ENCODE assay signal across 9 cellular contexts in genomic region chr10:61606971-61607907, GRCh38. TPM values are rescaled to one million over a fixed set of nuclear protein-coding genes. Genes with fewer than 3 reads are reported as not detected.
A peak's percentile ranks its signal among the peaks of the same experiment; 100 is the strongest.
DNase-seq lines count a peak whose midpoint lies in the region; ATAC-seq and TF ChIP-seq lines count a peak whose summit lies in the region.
"Had no signal": no experiment of that assay in that cellular context is flagged by ENCODE, and none has a peak within 500 bp of the region (broad histone marks: within the 10 kb centered on the region; RNA-seq: fewer than 3 reads in every experiment).

No MANE protein-coding gene starts in this region.

- peak; percentile 15 for DNase-seq in HPDE6-E6E7 (ENCODE audit: extremely low spot score)
- no peak for DNase-seq in body of pancreas
- no peak for DNase-seq in nephron progenitor cell
- no peak for DNase-seq in HK-2 (ENCODE audit: unreplicated experiment)
- DNase-seq in activated T-helper 2 cell treated with anti-CD3 and anti-CD28 coated beads, Interferon-gamma antibody, Interleukin-2, Interleukin-4, amounts not matched to agents 10 μg/mL and 5 μg/mL and 100 μg/mL, durations not matched to agents 14 hours and 24 hours and 36 hours (ENCODE audit: low spot score): no peak
- DNase-seq: effector memory CD4-positive, alpha-beta T cell had no signal

- intact Hi-C loops in body of pancreas (cut with DNase I): no loop called here
- intact Hi-C loops in activated T-helper 2 cell treated with anti-CD3 and anti-CD28 coated beads, Interferon-gamma antibody, Interleukin-2, Interleukin-4, amounts not matched to agents 10 μg/mL and 5 μg/mL and 100 μg/mL, durations not matched to agents 14 hours and 24 hours and 36 hours (cut with micrococcal nuclease): no loop called here

- H3K9me3 Mint-ChIP-seq in nephron progenitor cell: no peaks in the 10 kb centered on the region
- H3K9me3 Mint-ChIP-seq in activated T-helper 2 cell treated with anti-CD3 and anti-CD28 coated beads, Interferon-gamma antibody, Interleukin-2, Interleukin-4, amounts not matched to agents 10 μg/mL and 5 μg/mL and 100 μg/mL, durations not matched to agents 14 hours and 24 hours and 36 hours: no peaks in the 10 kb centered on the region

- TF ChIP-seq POLR2A in body of pancreas (IDR thresholded peaks at IDR 0.05): no peak

- no peaks in the 10 kb centered on the region for H3K36me3 ChIP-seq in body of pancreas (replicated peaks in 1 of 2; ENCODE audit: insufficient read depth in 1 of 2, low read depth in 2 of 2)

- H3K4me1 ChIP-seq in body of pancreas: peaks cover 5% of the 10 kb centered on the region

- H3K27ac Mint-ChIP-seq in nephron progenitor cell: no peak overlapping the region
- H3K27ac Mint-ChIP-seq in activated T-helper 2 cell treated with anti-CD3 and anti-CD28 coated beads, Interferon-gamma antibody, Interleukin-2, Interleukin-4, amounts not matched to agents 10 μg/mL and 5 μg/mL and 100 μg/mL, durations not matched to agents 14 hours and 24 hours and 36 hours: no peak overlapping the region

- no peak overlapping the region for H3K4me3 ChIP-seq in GM12875 (ENCODE audit: low read depth, low read length)
- H3K4me3 ChIP-seq in body of pancreas: no peak overlapping the region

- H3K27me3 Mint-ChIP-seq in nephron progenitor cell (ENCODE audit: low read depth, poor library complexity): peaks cover under 1% of the 10 kb centered on the region
- H3K27me3 Mint-ChIP-seq in activated T-helper 2 cell treated with anti-CD3 and anti-CD28 coated beads, Interferon-gamma antibody, Interleukin-2, Interleukin-4, amounts not matched to agents 10 μg/mL and 5 μg/mL and 100 μg/mL, durations not matched to agents 14 hours and 24 hours and 36 hours (ENCODE audit: low read depth): peaks cover 4% of the 10 kb centered on the region

- H3K4me3 Mint-ChIP-seq in nephron progenitor cell: no peak overlapping the region
- no peak overlapping the region for H3K4me3 Mint-ChIP-seq in activated T-helper 2 cell treated with anti-CD3 and anti-CD28 coated beads, Interferon-gamma antibody, Interleukin-2, Interleukin-4, amounts not matched to agents 10 μg/mL and 5 μg/mL and 100 μg/mL, durations not matched to agents 14 hours and 24 hours and 36 hours (ENCODE audit: low read depth)

- no peaks in the 10 kb centered on the region for H3K9me3 ChIP-seq in body of pancreas

- no peaks in the 10 kb centered on the region for H3K27me3 ChIP-seq in body of pancreas

- no peaks in the 10 kb centered on the region for H3K36me3 Mint-ChIP-seq in nephron progenitor cell (ENCODE audit: low read depth)
- H3K36me3 Mint-ChIP-seq in activated T-helper 2 cell treated with anti-CD3 and anti-CD28 coated beads, Interferon-gamma antibody, Interleukin-2, Interleukin-4, amounts not matched to agents 10 μg/mL and 5 μg/mL and 100 μg/mL, durations not matched to agents 14 hours and 24 hours and 36 hours (ENCODE audit: low read depth): no peaks in the 10 kb centered on the region

- ATAC-seq in body of pancreas (no peak), GM21447 (IDR thresholded peaks at IDR 0.05; ENCODE audit: unreplicated experiment) (no peak), HG02870 (IDR thresholded peaks at IDR 0.05; ENCODE audit: unreplicated experiment) (no peak)

- peaks cover 11% of the 10 kb centered on the region for H3K4me1 Mint-ChIP-seq in nephron progenitor cell
- no peaks in the 10 kb centered on the region for H3K4me1 Mint-ChIP-seq in activated T-helper 2 cell treated with anti-CD3 and anti-CD28 coated beads, Interferon-gamma antibody, Interleukin-2, Interleukin-4, amounts not matched to agents 10 μg/mL and 5 μg/mL and 100 μg/mL, durations not matched to agents 14 hours and 24 hours and 36 hours (ENCODE audit: low read depth)

- WGBS in body of pancreas, 2 donors: 60 to 61% methylated on average over 5 of the region's 5 CpGs

- no peak overlapping the region for H3K27ac ChIP-seq in body of pancreas

- TF ChIP-seq CTCF in GM12875 (IDR thresholded peaks at IDR 0.05; ENCODE audit: borderline replicate concordance, insufficient read depth, low read depth, low read length): peak; percentile 46; the same call in 1 of the 2 replicates
- TF ChIP-seq CTCF in body of pancreas (IDR thresholded peaks at IDR 0.05): peak in 6 of 7 experiments; percentile 31 to 38 (median 32)
- TF ChIP-seq CTCF in nephron progenitor cell (IDR thresholded peaks at IDR 0.05): peak; percentile 57

RNA-seq across cellular contexts. Expression of gene CABCOCO1, which starts 55.5 kb away (rescaled TPM):
- not detected for total RNA-seq in body of pancreas
- total RNA-seq in activated T-helper 2 cell treated with anti-CD3 and anti-CD28 coated beads, Interferon-gamma antibody, Interleukin-2, Interleukin-4, amounts not matched to agents 10 μg/mL and 5 μg/mL and 100 μg/mL, durations not matched to agents 14 hours and 24 hours and 36 hours: not detected in 2 replicates
